ENCODE assay signal across 1 cellular context in genomic region chr5:123514615-123515355, GRCh38.
TF ChIP-seq lines count a peak whose summit lies in the region.

No MANE protein-coding gene starts in this region.

TF ChIP-seq in IMR-90, 13 proteins besides CTCF, POLR2A, EP300 and RAD21:
- TF ChIP-seq SMC3 (IDR thresholded peaks at IDR 0.05; ENCODE audit: low read depth, low read length) (no peak), MXI1 (IDR thresholded peaks at IDR 0.05; ENCODE audit: borderline replicate concordance, low read depth, low read length) (no peak), MAZ (IDR thresholded peaks at IDR 0.05; ENCODE audit: borderline replicate concordance, low read depth, low read length) (no peak), BHLHE40 (IDR thresholded peaks at IDR 0.05; ENCODE audit: low read depth, low read length) (no peak), USF2 (IDR thresholded peaks at IDR 0.05; ENCODE audit: low read depth, low read length) (no peak), CHD1 (IDR thresholded peaks at IDR 0.05; ENCODE audit: low read depth, low read length) (no peak), ELK1 (IDR thresholded peaks at IDR 0.05; ENCODE audit: borderline replicate concordance, low read depth, low read length) (no peak), CEBPB (IDR thresholded peaks at IDR 0.05; ENCODE audit: low read depth, low read length) (no peak), NFE2L2 (IDR thresholded peaks at IDR 0.05; ENCODE audit: low read depth, low read length) (no peak), FOS (IDR thresholded peaks at IDR 0.05; ENCODE audit: low read depth, low read length) (no peak), RCOR1 (IDR thresholded peaks at IDR 0.05; ENCODE audit: insufficient replicate concordance, low read length) (no peak), MAFK (IDR thresholded peaks at IDR 0.05; ENCODE audit: low read depth, low read length) (no peak), RFX5 (IDR thresholded peaks at IDR 0.05; ENCODE audit: low read depth, low read length) (no peak)
